In genomic region chr10:4755286-4756009, GRCh38 we compare ENCODE assay signal across 24 cellular contexts.
DNase-seq lines count a peak whose midpoint lies in the region; ATAC-seq and TF ChIP-seq lines count a peak whose summit lies in the region.
"Had no signal": no experiment of that assay in that cellular context is flagged by ENCODE, and none has a peak within 500 bp of the region (broad histone marks: within the 10 kb centered on the region; RNA-seq: fewer than 3 reads in every experiment).

No MANE protein-coding gene starts in this region.

- H4K8ac ChIP-seq in trophoblast cell (ENCODE audit: low read depth, low read length) (no peak overlapping the region), neuronal stem cell (ENCODE audit: low read depth, low read length) (no peak overlapping the region)

- H3K9ac ChIP-seq in trophoblast cell (ENCODE audit: low read length) = no peak overlapping the region
- H3K9ac ChIP-seq in neuronal stem cell (ENCODE audit: low read depth, low read length, poor library complexity) = no peak overlapping the region

- no CpG with 5 or more reads among the region's 10 CpGs for WGBS in trophoblast cell (ENCODE audit: extremely low coverage, insufficient coverage, insufficient read length)
- no CpG with 5 or more reads among the region's 10 CpGs for WGBS in neuronal stem cell (ENCODE audit: extremely low coverage in 2 of 2, insufficient read length in 2 of 2, insufficient replicate concordance in 1 of 2), 2 donors

- H3K9me3 Mint-ChIP-seq in osteocyte (ENCODE audit: unreplicated experiment) = no peaks in the 10 kb centered on the region

- H2BK12ac ChIP-seq in trophoblast cell (ENCODE audit: low read length) (peak overlapping the region; percentile 36), neuronal stem cell (ENCODE audit: low read length) (no peak overlapping the region)

- H3K27me3 ChIP-seq in trophoblast cell (ENCODE audit: insufficient read depth, low read length) (no peaks in the 10 kb centered on the region), neuronal stem cell (ENCODE audit: control insufficient read depth in 3 of 3, insufficient read depth in 3 of 3, low read depth in 1 of 3, low read length in 3 of 3) (no peaks in the 10 kb centered on the region)

- H3K4me3 ChIP-seq in trophoblast cell (ENCODE audit: low read depth, low read length) (no peak overlapping the region), neuronal stem cell (ENCODE audit: low read length in 2 of 2) (no peak overlapping the region)

- H3K14ac ChIP-seq in trophoblast cell (ENCODE audit: low read length) = no peak overlapping the region
- H3K14ac ChIP-seq in neuronal stem cell (ENCODE audit: low read length) = no peak overlapping the region

- H2BK120ac ChIP-seq in trophoblast cell (ENCODE audit: insufficient read depth, low read length, poor library complexity) = no peak overlapping the region
- no peak overlapping the region for H2BK120ac ChIP-seq in neuronal stem cell (ENCODE audit: low read depth, low read length)

- H3K4me3 Mint-ChIP-seq in osteocyte (ENCODE audit: unreplicated experiment) = no peak overlapping the region
- H3K4me3 Mint-ChIP-seq: B cell, CD14-positive monocyte had no signal

- H3K23ac ChIP-seq in trophoblast cell (ENCODE audit: low read length) (no peak overlapping the region), neuronal stem cell (ENCODE audit: low read depth, low read length, poor library complexity) (no peak overlapping the region)

- H3K79me2 ChIP-seq in trophoblast cell (ENCODE audit: control insufficient read depth, insufficient read depth, low read length, poor library complexity) = no peaks in the 10 kb centered on the region

- H3K79me1 ChIP-seq in trophoblast cell (ENCODE audit: low read length) (no peaks in the 10 kb centered on the region), neuronal stem cell (ENCODE audit: low read depth, low read length) (no peaks in the 10 kb centered on the region)

- H2BK5ac ChIP-seq in trophoblast cell (ENCODE audit: low read depth, low read length, poor library complexity) (no peak overlapping the region), neuronal stem cell (ENCODE audit: low read length) (no peak overlapping the region)

- no peaks in the 10 kb centered on the region for H3K9me3 ChIP-seq in trophoblast cell (ENCODE audit: insufficient read depth, low read depth, low read length)
- no peaks in the 10 kb centered on the region for H3K9me3 ChIP-seq in neuronal stem cell (replicated peaks in 1 of 2; ENCODE audit: control insufficient read depth in 2 of 2, insufficient read depth in 1 of 2, low read depth in 1 of 2, low read length in 2 of 2)

- H3K4me2 ChIP-seq in trophoblast cell (ENCODE audit: low read length) (no peak overlapping the region), neuronal stem cell (ENCODE audit: insufficient read depth, low read length, poor library complexity, severe bottlenecking) (no peak overlapping the region)

- H3K4ac ChIP-seq in trophoblast cell (ENCODE audit: low read depth, low read length) (no peak overlapping the region), neuronal stem cell (ENCODE audit: low read length) (no peak overlapping the region)

- H2AK5ac ChIP-seq in trophoblast cell (ENCODE audit: low read length) (no peak overlapping the region), neuronal stem cell (ENCODE audit: low read depth, low read length) (no peak overlapping the region)

- no peak overlapping the region for H3K27ac Mint-ChIP-seq in osteocyte (ENCODE audit: unreplicated experiment)
- H3K27ac Mint-ChIP-seq: B cell, CD14-positive monocyte had no signal

- no peak for DNase-seq in left ventricle myocardium superior
- DNase-seq in left cardiac atrium = no peak
- peak; percentile 31 for DNase-seq in fibroblast of gingiva (ENCODE audit: low read depth)
- DNase-seq in trophoblast cell = no peak
- DNase-seq in neuronal stem cell (ENCODE audit: low spot score) = no peak
- no peak for DNase-seq in osteocyte (ENCODE audit: extremely low spot score, unreplicated experiment)
- DNase-seq: EL, GF-D8, H7, KBM-7, MM.1S, NCI-H1048, NCI-H1417 treated with DMSO at 0.1 percent for 48 hours, NCI-H187, NCI-H2107, NCI-H446 treated with DMSO at 0.1 percent for 48 hours, NCI-H526 treated with DMSO at 0.1 percent for 48 hours, OCI-M1, SHP77 had no signal

- no peaks in the 10 kb centered on the region for H3K36me3 Mint-ChIP-seq in osteocyte (ENCODE audit: unreplicated experiment)
- H3K36me3 Mint-ChIP-seq: CD14-positive monocyte had no signal

- H3K27ac ChIP-seq in trophoblast cell (ENCODE audit: low read depth, low read length) (no peak overlapping the region), neuronal stem cell (replicated peaks; ENCODE audit: low read length) (no peak overlapping the region)
- H3K27ac ChIP-seq: HL-60 had no signal

- no peak overlapping the region for H2AFZ ChIP-seq in trophoblast cell (ENCODE audit: insufficient read depth, low read length, poor library complexity)
- H2AFZ ChIP-seq in neuronal stem cell (ENCODE audit: low read length) = no peak overlapping the region

- H2BK15ac ChIP-seq in neuronal stem cell (ENCODE audit: low read length) = no peak overlapping the region

- H3K4me1 ChIP-seq in trophoblast cell (ENCODE audit: control insufficient read depth in 1 of 2, insufficient read depth in 2 of 2, low read length in 2 of 2) (no peaks in the 10 kb centered on the region), neuronal stem cell (ENCODE audit: control insufficient read depth in 2 of 2, insufficient read depth in 1 of 2, low read depth in 1 of 2, low read length in 2 of 2) (no peaks in the 10 kb centered on the region)

- H4K91ac ChIP-seq in trophoblast cell (ENCODE audit: low read depth, low read length) (no peak overlapping the region), neuronal stem cell (ENCODE audit: low read depth, low read length, poor library complexity) (no peak overlapping the region)

- ATAC-seq in left ventricle myocardium superior = peak; percentile 40
- ATAC-seq in left cardiac atrium = no peak
- ATAC-seq in HG02885 (IDR thresholded peaks at IDR 0.05; ENCODE audit: poor library complexity, unreplicated experiment) = no peak
- ATAC-seq: HepG2 had no signal

- TF ChIP-seq CTCF in osteocyte (IDR thresholded peaks at IDR 0.05) = no peak

- H3K4me1 Mint-ChIP-seq in osteocyte (ENCODE audit: unreplicated experiment) = no peaks in the 10 kb centered on the region
- H3K4me1 Mint-ChIP-seq: B cell, CD14-positive monocyte had no signal

- no peak overlapping the region for H4K12ac ChIP-seq in trophoblast cell (ENCODE audit: low read depth, low read length)

- H3K27me3 Mint-ChIP-seq in osteocyte (ENCODE audit: unreplicated experiment) = no peaks in the 10 kb centered on the region

- H3K36me3 ChIP-seq in trophoblast cell (ENCODE audit: control insufficient read depth in 1 of 2, insufficient read depth in 2 of 2, low read length in 2 of 2) (no peaks in the 10 kb centered on the region), neuronal stem cell (replicated peaks in 1 of 2; ENCODE audit: control insufficient read depth in 2 of 2, insufficient read depth in 2 of 2, low read length in 2 of 2) (no peaks in the 10 kb centered on the region)

- intact Hi-C loops in left ventricle myocardium superior (cut with micrococcal nuclease) (no loop called here), left cardiac atrium (cut with DNase I) (no loop called here)

- no peak overlapping the region for H3K18ac ChIP-seq in trophoblast cell (ENCODE audit: low read length)
- H3K18ac ChIP-seq in neuronal stem cell (ENCODE audit: low read length) = no peak overlapping the region
